19 cellular contexts compared by ENCODE assay signal in the genomic region with DNA sequence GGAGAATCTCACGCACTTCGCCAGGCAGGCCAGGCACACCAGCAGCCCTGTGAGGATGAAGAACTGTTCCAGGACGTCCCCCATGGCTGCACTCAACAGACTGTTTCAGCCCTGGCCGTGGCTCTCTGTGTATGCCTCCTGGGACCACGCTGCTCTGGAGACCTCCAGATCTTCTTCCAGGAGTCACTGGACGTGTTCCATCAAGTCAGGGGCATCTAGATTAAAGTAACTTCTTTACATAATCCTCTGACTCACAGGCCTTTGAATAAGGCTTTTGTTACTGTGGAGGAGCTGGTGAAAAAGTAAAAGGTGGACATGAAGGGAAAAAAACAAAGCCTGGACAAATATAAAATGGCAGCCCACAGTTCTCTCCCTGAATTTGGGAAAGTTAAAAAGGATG. TPM values are rescaled to one million over a fixed set of nuclear protein-coding genes. Genes with fewer than 3 reads are reported as not detected.
DNase-seq lines count a peak whose midpoint lies in the region; ATAC-seq, FAIRE-seq and TF ChIP-seq lines count a peak whose summit lies in the region.
"Had no signal": no experiment of that assay in that cellular context is flagged by ENCODE, and none has a peak within 500 bp of the region (broad histone marks: within the 10 kb centered on the region; RNA-seq: fewer than 3 reads in every experiment).

A gene (minus strand): TSS at position 156 of the 400 bp plus-strand sequence. CDS start 72 bp downstream, at position 84.

- H3F3A ChIP-seq in PC-3 (ENCODE audit: low read length, unreplicated experiment) = no peaks in the 10 kb centered on the region

- CTCF ChIA-PET in PC-3 (lab: Charles Lee) (no interaction called here), WTC11 (lab: Charles Lee) (interaction anchor here (3.0 kb wide), 1 partner anchor 15 kb away, joined by 10 read pairs; no protein-coding TSS in a partner anchor), HEK293T (lab: Yijun Ruan, JAX) (no interaction called here)

- H3K4me1 ChIP-seq in PC-3 (ENCODE audit: insufficient read depth, low read length) (peaks cover 21% of the 10 kb centered on the region), rectal smooth muscle tissue (ENCODE audit: control insufficient read depth, insufficient read depth, low read length) (no peaks in the 10 kb centered on the region)
- H3K4me1 ChIP-seq: Caco-2, SJSA1 had no signal

- H3K27ac ChIP-seq in PC-3 (ENCODE audit: low read length) = no peak within 1 kb of the TSS
- H3K27ac ChIP-seq in rectal smooth muscle tissue (ENCODE audit: low read depth, low read length) = peak within 1 kb of the TSS; percentile 40
- H3K27ac ChIP-seq: SJSA1 had no signal

- 0 out of 2 replicates have a peak within 1 kb of the TSS, but pooled peaks have one; percentile 34 for H2AFZ ChIP-seq in PC-3 (ENCODE audit: low read length)

- H4K20me1 ChIP-seq in PC-3 (ENCODE audit: low read length) = no peaks in the 10 kb centered on the region

- POLR2A ChIA-PET in PC-3 (lab: Charles Lee; ENCODE audit: unreplicated experiment) = no interaction called here
- POLR2A ChIA-PET in WTC11 (lab: Charles Lee) = no interaction called here
- POLR2A ChIA-PET in HEK293T (lab: Yijun Ruan, JAX) = no interaction called here

- intact Hi-C loops in PC-3 (cut with micrococcal nuclease) (no loop called here), natural killer cell (cut with micrococcal nuclease) (no loop called here)

- FAIRE-seq in H54 (lab: Jason Lieb, UNC) = peak; percentile 77
- no peak for FAIRE-seq in bronchial epithelial cell (lab: Jason Lieb, UNC)
- FAIRE-seq: HTR-8/SVneo had no signal

- H3K4me3 Mint-ChIP-seq in WTC11 (no peak within 1 kb of the TSS), natural killer cell (no peak within 1 kb of the TSS)
- H3K4me3 Mint-ChIP-seq: CD14-positive monocyte, H9 had no signal

- H3K79me2 ChIP-seq in PC-3 (ENCODE audit: low read length) = no peaks in the 10 kb centered on the region

- TF ChIP-seq POLR2A in H54 (IDR thresholded peaks at IDR 0.05; ENCODE audit: low read depth, low read length) = no peak

- H3K27ac Mint-ChIP-seq in WTC11 = no peak within 1 kb of the TSS
- H3K27ac Mint-ChIP-seq in natural killer cell = no peak within 1 kb of the TSS
- H3K27ac Mint-ChIP-seq: CD14-positive monocyte had no signal

- H3K4me3 ChIP-seq in PC-3 (ENCODE audit: low read length) (no peak within 1 kb of the TSS), bronchial epithelial cell (ENCODE audit: low read depth, low read length) (no peak within 1 kb of the TSS), rectal smooth muscle tissue (ENCODE audit: low read length) (no peak within 1 kb of the TSS)
- H3K4me3 ChIP-seq: SJSA1 had no signal

- ATAC-seq in PC-3 (no peak), WTC11 (no peak), natural killer cell (no peak)

- H3K9me3 Mint-ChIP-seq in WTC11 (peaks cover 4% of the 10 kb centered on the region; the same call in 1 of the 2 replicates), natural killer cell (no peaks in the 10 kb centered on the region)

- H3K27me3 Mint-ChIP-seq in WTC11 (ENCODE audit: low read depth) (no peaks in the 10 kb centered on the region; the same call in 1 of the 2 replicates), natural killer cell (ENCODE audit: low read depth in 2 of 2) (peaks cover 7 to 17% of the 10 kb centered on the region in 2 donors)

- H3K4me2 ChIP-seq in PC-3 (ENCODE audit: low read length) = no peak within 1 kb of the TSS

- TF ChIP-seq CTCF in PC-3 (conservative IDR thresholded peaks at IDR 0.05; ENCODE audit: low read depth, low read length) (no peak), bronchial epithelial cell (IDR thresholded peaks at IDR 0.05; ENCODE audit: insufficient read depth, low read length, severe bottlenecking) (no peak), WTC11 (IDR thresholded peaks at IDR 0.05) (no peak), natural killer cell (IDR thresholded peaks at IDR 0.05) (no peak)

- H3K9me3 ChIP-seq in PC-3 (ENCODE audit: low read length) = no peaks in the 10 kb centered on the region
- H3K9me3 ChIP-seq: Caco-2, SJSA1 had no signal

- H3K36me3 Mint-ChIP-seq in WTC11 = no peaks in the 10 kb centered on the region
- no peaks in the 10 kb centered on the region for H3K36me3 Mint-ChIP-seq in natural killer cell
- H3K36me3 Mint-ChIP-seq: CD14-positive monocyte had no signal

- DNase-seq in H54 (ENCODE audit: insufficient read length, low spot score) = no peak
- DNase-seq in PC-3 = no peak
- peak; percentile 89 for DNase-seq in bronchial epithelial cell (ENCODE audit: low read depth)
- DNase-seq in UCSD-AML1 (lab: John Stamatoyannopoulos, UW; ENCODE audit: unreplicated experiment) = no peak
- DNase-seq in WTC11 (ENCODE audit: low spot score) = no peak
- DNase-seq in natural killer cell = no peak
- DNase-seq in HEK293T (ENCODE audit: extremely low spot score) = no peak
- DNase-seq: Caco-2, DMS153, H9, MV-4-11, NCI-H1417, NCI-H187 treated with DMSO at 0.1 percent for 48 hours, OCI-M1, RPMI8226 had no signal

- H3K9ac ChIP-seq in PC-3 (ENCODE audit: low read length) (no peak within 1 kb of the TSS), rectal smooth muscle tissue (ENCODE audit: low read length) (no peak within 1 kb of the TSS)

- peaks cover 11% of the 10 kb centered on the region for H3K4me1 Mint-ChIP-seq in WTC11
- no peaks in the 10 kb centered on the region for H3K4me1 Mint-ChIP-seq in natural killer cell
- H3K4me1 Mint-ChIP-seq: CD14-positive monocyte had no signal

- H3K27me3 ChIP-seq in PC-3 (ENCODE audit: low read length) (no peaks in the 10 kb centered on the region), bronchial epithelial cell (ENCODE audit: control insufficient read depth, insufficient read depth, low read length) (no peaks in the 10 kb centered on the region), rectal smooth muscle tissue (ENCODE audit: control insufficient read depth, insufficient read depth, low read length) (no peaks in the 10 kb centered on the region)
- H3K27me3 ChIP-seq: SJSA1 had no signal

- no peaks in the 10 kb centered on the region for H3K9me2 ChIP-seq in PC-3 (replicated peaks; ENCODE audit: low read length)

- no TSS peak for BruUV-seq in PC-3 (replicated peaks; lab: Mats Ljungman, UMichigan)

- H3K36me3 ChIP-seq in PC-3 (ENCODE audit: low read depth, low read length) (no peaks in the 10 kb centered on the region), bronchial epithelial cell (ENCODE audit: control insufficient read depth, insufficient read depth, low read length) (no peaks in the 10 kb centered on the region), rectal smooth muscle tissue (ENCODE audit: control insufficient read depth, insufficient read depth, low read length) (no peaks in the 10 kb centered on the region)
- H3K36me3 ChIP-seq: SJSA1 had no signal

TF ChIP-seq in WTC11, 78 proteins besides CTCF, POLR2A, EP300 and RAD21 (continues in another document):
- TF ChIP-seq NR1H2 (CRISPR knock-in tag; IDR thresholded peaks at IDR 0.05) (no peak), FOXK1 (CRISPR knock-in tag; IDR thresholded peaks at IDR 0.05) (no peak), ZNF232 (CRISPR knock-in tag; IDR thresholded peaks at IDR 0.05) (no peak), ZNF423 (CRISPR knock-in tag; IDR thresholded peaks at IDR 0.05) (no peak)
- TF ChIP-seq, protein P1, sequence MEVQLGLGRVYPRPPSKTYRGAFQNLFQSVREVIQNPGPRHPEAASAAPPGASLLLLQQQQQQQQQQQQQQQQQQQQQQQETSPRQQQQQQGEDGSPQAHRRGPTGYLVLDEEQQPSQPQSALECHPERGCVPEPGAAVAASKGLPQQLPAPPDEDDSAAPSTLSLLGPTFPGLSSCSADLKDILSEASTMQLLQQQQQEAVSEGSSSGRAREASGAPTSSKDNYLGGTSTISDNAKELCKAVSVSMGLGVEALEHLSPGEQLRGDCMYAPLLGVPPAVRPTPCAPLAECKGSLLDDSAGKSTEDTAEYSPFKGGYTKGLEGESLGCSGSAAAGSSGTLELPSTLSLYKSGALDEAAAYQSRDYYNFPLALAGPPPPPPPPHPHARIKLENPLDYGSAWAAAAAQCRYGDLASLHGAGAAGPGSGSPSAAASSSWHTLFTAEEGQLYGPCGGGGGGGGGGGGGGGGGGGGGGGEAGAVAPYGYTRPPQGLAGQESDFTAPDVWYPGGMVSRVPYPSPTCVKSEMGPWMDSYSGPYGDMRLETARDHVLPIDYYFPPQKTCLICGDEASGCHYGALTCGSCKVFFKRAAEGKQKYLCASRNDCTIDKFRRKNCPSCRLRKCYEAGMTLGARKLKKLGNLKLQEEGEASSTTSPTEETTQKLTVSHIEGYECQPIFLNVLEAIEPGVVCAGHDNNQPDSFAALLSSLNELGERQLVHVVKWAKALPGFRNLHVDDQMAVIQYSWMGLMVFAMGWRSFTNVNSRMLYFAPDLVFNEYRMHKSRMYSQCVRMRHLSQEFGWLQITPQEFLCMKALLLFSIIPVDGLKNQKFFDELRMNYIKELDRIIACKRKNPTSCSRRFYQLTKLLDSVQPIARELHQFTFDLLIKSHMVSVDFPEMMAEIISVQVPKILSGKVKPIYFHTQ (CRISPR knock-in tag; IDR thresholded peaks at IDR 0.05) = no peak

TF ChIP-seq in HEK293T, 16 proteins besides CTCF, POLR2A, EP300 and RAD21:
- TF ChIP-seq ARNT (IDR thresholded peaks at IDR 0.05) (no peak), CTBP1 (IDR thresholded peaks at IDR 0.05; ENCODE audit: borderline replicate concordance) (no peak)

RNA-seq across cellular contexts. Expression of the gene that starts here (rescaled TPM):
- 0.26 TPM in 1 of 2 replicates, not detected in the other for total RNA-seq in PC-3 (2014; rRNA removed)
- total RNA-seq in bronchial epithelial cell = 0.53 and 1.2 TPM in 2 replicates
- total RNA-seq in WTC11 (2021) = not detected in 3 replicates
- total RNA-seq in natural killer cell = under 1 TPM; 0.68 to 0.96 (median 0.80) TPM
- total RNA-seq: Caco-2, H9, SJSA1 had no signal
